In the genomic region with DNA sequence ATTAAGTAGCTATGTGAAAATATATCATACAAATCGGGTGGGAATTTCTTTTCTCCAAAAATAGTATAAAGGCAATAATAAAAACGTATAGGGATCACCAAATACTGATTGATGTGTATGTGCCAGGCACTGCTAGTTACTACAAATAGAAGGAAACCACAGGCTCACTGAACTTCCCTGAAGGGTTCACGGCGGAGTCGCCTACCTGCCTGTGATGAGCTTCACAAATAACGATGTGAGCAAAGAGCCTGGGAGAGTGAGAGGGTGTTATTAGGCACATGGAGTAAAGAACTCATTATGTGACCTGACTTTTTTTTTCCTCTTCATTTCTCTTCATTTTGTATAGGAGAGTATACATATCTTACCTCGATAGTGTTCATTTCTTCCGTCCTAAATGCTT, we compare ENCODE assay signal across 28 cellular contexts.
"Had no signal": no experiment of that assay in that cellular context is flagged by ENCODE, and none has a peak within 500 bp of the region (broad histone marks: within the 10 kb centered on the region; RNA-seq: fewer than 3 reads in every experiment).

No MANE protein-coding gene starts in this region.

- H3K9me3 Mint-ChIP-seq: activated CD4-positive, alpha-beta memory T cell treated with anti-CD3 and anti-CD28 coated beads, Interleukin-2, amount 10 ng/mL, durations not matched to agents 7 days and 5 days; activated CD4-positive, alpha-beta T cell treated with anti-CD3 and anti-CD28 coated beads, Interleukin-2, amount 10 ng/mL, durations not matched to agents 24 days and 14 days; activated naive CD8-positive, alpha-beta T cell treated with anti-CD3 and anti-CD28 coated beads, Interleukin-2, amount 10 ng/mL, durations not matched to agents 7 days and 5 days; activated T-helper 1 cell treated with anti-CD3 and anti-CD28 coated beads, Interleukin-12 subunit alpha, Interleukin-12 subunit beta, Interleukin-2, Interleukin-4 antibody, amounts not matched to agents 30 ng/mL and 10 ng/mL and 1 ng/mL, durations not matched to agents 14 hours and 24 hours and 36 hours had no signal

- H3K4me1 Mint-ChIP-seq: activated CD4-positive, alpha-beta memory T cell treated with anti-CD3 and anti-CD28 coated beads, Interleukin-2, amount 10 ng/mL, durations not matched to agents 7 days and 5 days; activated CD4-positive, alpha-beta T cell treated with anti-CD3 and anti-CD28 coated beads, Interleukin-2, amount 10 ng/mL, durations not matched to agents 24 days and 14 days; activated CD8-positive, alpha-beta memory T cell treated with anti-CD3 and anti-CD28 coated beads, Interleukin-2, amount 10 ng/mL, durations not matched to agents 7 days and 5 days had no signal

- ATAC-seq: activated CD8-positive, alpha-beta memory T cell treated with anti-CD3 and anti-CD28 coated beads, Interleukin-2, amount 10 ng/mL, durations not matched to agents 7 days and 5 days; body of pancreas; Panc1 had no signal

- DNase-seq: activated CD4-positive, alpha-beta memory T cell treated with anti-CD3 and anti-CD28 coated beads, Interleukin-2, amount 10 ng/mL, durations not matched to agents 7 days and 5 days; activated CD4-positive, alpha-beta T cell treated with anti-CD3 and anti-CD28 coated beads for 1 hour; activated CD4-positive, alpha-beta T cell treated with anti-CD3 and anti-CD28 coated beads, Interleukin-2, amount 10 ng/mL, durations not matched to agents 24 days and 14 days; activated CD4-positive, CD25-positive, alpha-beta regulatory T cell; activated CD8-positive, alpha-beta memory T cell treated with anti-CD3 and anti-CD28 coated beads for 24 hours; activated CD8-positive, alpha-beta memory T cell treated with anti-CD3 and anti-CD28 coated beads, Interleukin-2, amount 10 ng/mL, durations not matched to agents 7 days and 5 days; activated effector memory CD4-positive, alpha-beta T cell treated with Interleukin-2 at 50 U/mL for 16 hours; activated naive CD8-positive, alpha-beta T cell treated with anti-CD3 and anti-CD28 coated beads, Interleukin-2, amount 10 ng/mL, durations not matched to agents 7 days and 5 days; activated T-cell treated with anti-CD3 and anti-CD28 coated beads, Interleukin-2, amount 50 U/mL, for 1 hour; adrenal gland; body of pancreas; MM.1S; MV-4-11; NCI-H1092; NCI-H1436 treated with DMSO at 0.1 percent for 48 hours; NCI-H1694 treated with DMSO at 0.1 percent for 48 hours; NCI-H2029; NCI-H345; NCI-H524 treated with DMSO at 0.1 percent for 48 hours; SHP77; SJCRH30; T1000; WERI-Rb-1 had no signal

- H3K27me3 Mint-ChIP-seq: activated CD4-positive, alpha-beta memory T cell treated with anti-CD3 and anti-CD28 coated beads, Interleukin-2, amount 10 ng/mL, durations not matched to agents 7 days and 5 days; activated CD4-positive, alpha-beta T cell treated with anti-CD3 and anti-CD28 coated beads, Interleukin-2, amount 10 ng/mL, durations not matched to agents 24 days and 14 days; activated CD8-positive, alpha-beta memory T cell treated with anti-CD3 and anti-CD28 coated beads, Interleukin-2, amount 10 ng/mL, durations not matched to agents 7 days and 5 days; activated naive CD8-positive, alpha-beta T cell treated with anti-CD3 and anti-CD28 coated beads, Interleukin-2, amount 10 ng/mL, durations not matched to agents 7 days and 5 days had no signal

- H3K4me1 ChIP-seq: adrenal gland, body of pancreas, breast epithelium, SJCRH30 had no signal

- H3K9me3 ChIP-seq: adrenal gland, body of pancreas, breast epithelium, SJCRH30 had no signal

- H3K4me3 Mint-ChIP-seq: activated CD4-positive, alpha-beta memory T cell treated with anti-CD3 and anti-CD28 coated beads, Interleukin-2, amount 10 ng/mL, durations not matched to agents 7 days and 5 days; activated CD4-positive, alpha-beta T cell treated with anti-CD3 and anti-CD28 coated beads, Interleukin-2, amount 10 ng/mL, durations not matched to agents 24 days and 14 days; activated CD8-positive, alpha-beta memory T cell treated with anti-CD3 and anti-CD28 coated beads, Interleukin-2, amount 10 ng/mL, durations not matched to agents 7 days and 5 days; activated naive CD8-positive, alpha-beta T cell treated with anti-CD3 and anti-CD28 coated beads, Interleukin-2, amount 10 ng/mL, durations not matched to agents 7 days and 5 days; activated T-helper 1 cell treated with anti-CD3 and anti-CD28 coated beads, Interleukin-12 subunit alpha, Interleukin-12 subunit beta, Interleukin-2, Interleukin-4 antibody, amounts not matched to agents 30 ng/mL and 10 ng/mL and 1 ng/mL, durations not matched to agents 14 hours and 24 hours and 36 hours had no signal

- H3K4me3 ChIP-seq: adrenal gland, body of pancreas, breast epithelium, SJCRH30, SK-N-MC had no signal

- H3K27ac Mint-ChIP-seq: activated CD4-positive, alpha-beta memory T cell treated with anti-CD3 and anti-CD28 coated beads, Interleukin-2, amount 10 ng/mL, durations not matched to agents 7 days and 5 days; activated CD4-positive, alpha-beta T cell treated with anti-CD3 and anti-CD28 coated beads, Interleukin-2, amount 10 ng/mL, durations not matched to agents 24 days and 14 days; activated CD8-positive, alpha-beta memory T cell treated with anti-CD3 and anti-CD28 coated beads, Interleukin-2, amount 10 ng/mL, durations not matched to agents 7 days and 5 days; activated naive CD8-positive, alpha-beta T cell treated with anti-CD3 and anti-CD28 coated beads, Interleukin-2, amount 10 ng/mL, durations not matched to agents 7 days and 5 days; activated T-helper 1 cell treated with anti-CD3 and anti-CD28 coated beads, Interleukin-12 subunit alpha, Interleukin-12 subunit beta, Interleukin-2, Interleukin-4 antibody, amounts not matched to agents 30 ng/mL and 10 ng/mL and 1 ng/mL, durations not matched to agents 14 hours and 24 hours and 36 hours had no signal

- H3K27ac ChIP-seq: body of pancreas, breast epithelium, KMS-11, SJCRH30, SK-N-MC, WERI-Rb-1 had no signal

- H3K27me3 ChIP-seq: adrenal gland, body of pancreas, breast epithelium, SJCRH30 had no signal
